In the genomic region with DNA sequence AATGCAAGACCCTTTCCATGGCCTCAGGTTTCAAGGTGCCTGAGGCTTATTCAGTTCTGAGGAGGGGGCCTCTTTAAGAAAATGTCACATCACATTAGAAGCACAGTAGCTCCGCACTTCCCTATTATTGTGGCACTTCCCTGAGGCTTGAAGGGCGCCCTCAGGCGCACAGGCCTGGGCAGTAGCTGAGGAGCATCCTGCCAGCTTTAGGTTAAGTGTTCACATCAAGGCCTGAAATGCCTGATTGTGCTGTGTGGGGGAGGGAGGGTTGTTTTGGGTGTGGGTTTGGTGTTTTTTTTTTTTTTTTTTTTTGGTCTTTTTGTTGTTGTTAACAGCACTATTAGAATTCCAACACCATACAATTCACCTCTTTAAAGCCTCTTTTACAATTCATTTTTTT, we compare ENCODE assay signal across 1 cellular context.
TF ChIP-seq lines count a peak whose summit lies in the region.

No MANE protein-coding gene starts in this region.

TF ChIP-seq in GM23338, 12 proteins besides CTCF, POLR2A, EP300 and RAD21 (continued from another document):
- TF ChIP-seq, protein P1, sequence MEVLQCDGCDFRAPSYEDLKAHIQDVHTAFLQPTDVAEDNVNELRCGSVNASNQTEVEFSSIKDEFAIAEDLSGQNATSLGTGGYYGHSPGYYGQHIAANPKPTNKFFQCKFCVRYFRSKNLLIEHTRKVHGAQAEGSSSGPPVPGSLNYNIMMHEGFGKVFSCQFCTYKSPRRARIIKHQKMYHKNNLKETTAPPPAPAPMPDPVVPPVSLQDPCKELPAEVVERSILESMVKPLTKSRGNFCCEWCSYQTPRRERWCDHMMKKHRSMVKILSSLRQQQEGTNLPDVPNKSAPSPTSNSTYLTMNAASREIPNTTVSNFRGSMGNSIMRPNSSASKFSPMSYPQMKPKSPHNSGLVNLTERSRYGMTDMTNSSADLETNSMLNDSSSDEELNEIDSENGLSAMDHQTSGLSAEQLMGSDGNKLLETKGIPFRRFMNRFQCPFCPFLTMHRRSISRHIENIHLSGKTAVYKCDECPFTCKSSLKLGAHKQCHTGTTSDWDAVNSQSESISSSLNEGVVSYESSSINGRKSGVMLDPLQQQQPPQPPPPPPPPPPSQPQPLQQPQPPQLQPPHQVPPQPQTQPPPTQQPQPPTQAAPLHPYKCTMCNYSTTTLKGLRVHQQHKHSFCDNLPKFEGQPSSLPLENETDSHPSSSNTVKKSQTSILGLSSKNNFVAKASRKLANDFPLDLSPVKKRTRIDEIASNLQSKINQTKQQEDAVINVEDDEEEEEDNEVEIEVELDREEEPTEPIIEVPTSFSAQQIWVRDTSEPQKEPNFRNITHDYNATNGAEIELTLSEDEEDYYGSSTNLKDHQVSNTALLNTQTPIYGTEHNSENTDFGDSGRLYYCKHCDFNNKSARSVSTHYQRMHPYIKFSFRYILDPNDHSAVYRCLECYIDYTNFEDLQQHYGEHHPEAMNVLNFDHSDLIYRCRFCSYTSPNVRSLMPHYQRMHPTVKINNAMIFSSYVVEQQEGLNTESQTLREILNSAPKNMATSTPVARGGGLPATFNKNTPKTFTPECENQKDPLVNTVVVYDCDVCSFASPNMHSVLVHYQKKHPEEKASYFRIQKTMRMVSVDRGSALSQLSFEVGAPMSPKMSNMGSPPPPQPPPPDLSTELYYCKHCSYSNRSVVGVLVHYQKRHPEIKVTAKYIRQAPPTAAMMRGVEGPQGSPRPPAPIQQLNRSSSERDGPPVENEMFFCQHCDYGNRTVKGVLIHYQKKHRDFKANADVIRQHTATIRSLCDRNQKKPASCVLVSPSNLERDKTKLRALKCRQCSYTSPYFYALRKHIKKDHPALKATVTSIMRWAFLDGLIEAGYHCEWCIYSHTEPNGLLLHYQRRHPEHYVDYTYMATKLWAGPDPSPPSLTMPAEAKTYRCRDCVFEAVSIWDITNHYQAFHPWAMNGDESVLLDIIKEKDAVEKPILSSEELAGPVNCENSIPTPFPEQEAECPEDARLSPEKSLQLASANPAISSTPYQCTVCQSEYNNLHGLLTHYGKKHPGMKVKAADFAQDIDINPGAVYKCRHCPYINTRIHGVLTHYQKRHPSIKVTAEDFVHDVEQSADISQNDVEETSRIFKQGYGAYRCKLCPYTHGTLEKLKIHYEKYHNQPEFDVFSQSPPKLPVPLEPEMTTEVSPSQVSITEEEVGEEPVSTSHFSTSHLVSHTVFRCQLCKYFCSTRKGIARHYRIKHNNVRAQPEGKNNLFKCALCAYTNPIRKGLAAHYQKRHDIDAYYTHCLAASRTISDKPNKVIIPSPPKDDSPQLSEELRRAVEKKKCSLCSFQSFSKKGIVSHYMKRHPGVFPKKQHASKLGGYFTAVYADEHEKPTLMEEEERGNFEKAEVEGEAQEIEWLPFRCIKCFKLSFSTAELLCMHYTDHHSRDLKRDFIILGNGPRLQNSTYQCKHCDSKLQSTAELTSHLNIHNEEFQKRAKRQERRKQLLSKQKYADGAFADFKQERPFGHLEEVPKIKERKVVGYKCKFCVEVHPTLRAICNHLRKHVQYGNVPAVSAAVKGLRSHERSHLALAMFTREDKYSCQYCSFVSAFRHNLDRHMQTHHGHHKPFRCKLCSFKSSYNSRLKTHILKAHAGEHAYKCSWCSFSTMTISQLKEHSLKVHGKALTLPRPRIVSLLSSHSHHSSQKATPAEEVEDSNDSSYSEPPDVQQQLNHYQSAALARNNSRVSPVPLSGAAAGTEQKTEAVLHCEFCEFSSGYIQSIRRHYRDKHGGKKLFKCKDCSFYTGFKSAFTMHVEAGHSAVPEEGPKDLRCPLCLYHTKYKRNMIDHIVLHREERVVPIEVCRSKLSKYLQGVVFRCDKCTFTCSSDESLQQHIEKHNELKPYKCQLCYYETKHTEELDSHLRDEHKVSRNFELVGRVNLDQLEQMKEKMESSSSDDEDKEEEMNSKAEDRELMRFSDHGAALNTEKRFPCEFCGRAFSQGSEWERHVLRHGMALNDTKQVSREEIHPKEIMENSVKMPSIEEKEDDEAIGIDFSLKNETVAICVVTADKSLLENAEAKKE (CRISPR knock-in tag; IDR thresholded peaks at IDR 0.05): no peak
- TF ChIP-seq NANOG (IDR thresholded peaks at IDR 0.05; ENCODE audit: borderline replicate concordance): no peak
- no peak for TF ChIP-seq EZH2 (IDR thresholded peaks at IDR 0.05; ENCODE audit: low read depth, unreplicated experiment)
- no peak for TF ChIP-seq STAT1 (IDR thresholded peaks at IDR 0.05; ENCODE audit: unreplicated experiment)
- no peak for TF ChIP-seq POLR2AphosphoS5 (IDR thresholded peaks at IDR 0.05; ENCODE audit: low read depth)
- TF ChIP-seq CREB1 (CRISPR knock-in tag; IDR thresholded peaks at IDR 0.05; ENCODE audit: low read depth): no peak
- no peak for TF ChIP-seq EZH2phosphoT487 (IDR thresholded peaks at IDR 0.05; ENCODE audit: unreplicated experiment)
- no peak for TF ChIP-seq ZNF114 (CRISPR knock-in tag; IDR thresholded peaks at IDR 0.05)
